ENCODE assay signal across 7 cellular contexts in the genomic region with DNA sequence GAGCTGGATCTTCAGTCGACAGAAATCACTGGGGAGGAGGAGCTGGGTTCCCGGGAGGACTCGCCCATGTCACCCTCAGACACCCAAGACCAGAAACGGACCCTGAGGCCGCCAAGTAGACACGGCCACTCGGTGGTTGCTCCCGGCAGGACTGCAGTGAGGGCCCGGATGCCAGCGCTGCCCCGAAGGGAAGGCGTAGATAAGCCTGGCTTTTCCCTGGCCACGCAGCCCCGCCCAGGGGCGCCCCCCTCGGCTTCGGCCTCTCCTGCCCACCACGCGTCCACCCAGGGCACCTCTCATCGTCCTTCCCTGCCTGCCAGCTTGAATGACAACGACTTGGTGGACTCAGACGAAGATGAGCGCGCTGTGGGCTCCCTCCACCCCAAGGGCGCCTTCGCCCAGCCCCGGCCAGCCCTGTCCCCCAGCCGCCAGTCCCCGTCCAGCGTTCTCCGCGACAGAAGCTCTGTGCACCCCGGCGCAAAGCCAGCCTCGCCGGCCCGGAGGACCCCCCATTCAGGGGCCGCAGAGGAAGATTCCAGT.
"Had no signal": no experiment of that assay in that cellular context is flagged by ENCODE, and none has a peak within 500 bp of the region (broad histone marks: within the 10 kb centered on the region; RNA-seq: fewer than 3 reads in every experiment).

No MANE protein-coding gene starts in this region.

- H3K4me3 Mint-ChIP-seq: HFFc6, IgD-negative memory B cell had no signal

- H3K9me3 ChIP-seq: HAP-1 had no signal

- H3K4me1 ChIP-seq: HAP-1 had no signal

- H3K9ac ChIP-seq: GM23248 had no signal

- H3K36me3 ChIP-seq: HAP-1 had no signal

- ATAC-seq: HCT116 had no signal

- DNase-seq: GM23248, HFFc6, KBM-7 had no signal

- H3K27ac ChIP-seq: GM23248, HL-60 had no signal

- H3K4me3 ChIP-seq: GM23248, HAP-1 had no signal

- H2AFZ ChIP-seq: GM23248 had no signal

- H3K27ac Mint-ChIP-seq: HFFc6, IgD-negative memory B cell had no signal

- H3K9me3 Mint-ChIP-seq: HFFc6, IgD-negative memory B cell had no signal
